ENCODE assay signal across 23 cellular contexts in the genomic region with DNA sequence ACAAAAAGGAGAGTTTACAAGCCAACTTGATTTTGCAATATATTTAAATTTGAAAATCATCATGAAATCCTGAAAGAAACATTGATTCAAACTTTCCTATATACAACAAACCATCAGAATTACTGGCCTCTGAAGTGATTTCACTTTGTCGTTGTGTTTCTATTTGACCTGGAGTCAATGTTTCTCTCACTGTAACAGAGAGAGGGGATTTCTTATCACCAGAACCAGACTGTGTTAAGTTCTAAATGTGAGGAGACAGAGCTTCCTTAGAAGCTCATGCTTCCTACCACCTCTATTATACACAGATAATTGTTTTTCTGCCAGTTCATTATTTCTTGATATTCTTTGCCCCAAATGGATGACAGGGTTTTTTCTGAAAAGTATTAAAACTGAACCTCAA.
"Had no signal": no experiment of that assay in that cellular context is flagged by ENCODE, and none has a peak within 500 bp of the region (broad histone marks: within the 10 kb centered on the region; RNA-seq: fewer than 3 reads in every experiment).

No MANE protein-coding gene starts in this region.

- H3K27ac Mint-ChIP-seq: activated naive CD8-positive, alpha-beta T cell treated with anti-CD3 and anti-CD28 coated beads for 36 hours; memory B cell; nephron progenitor cell; stimulated activated memory B cell treated with anti-CD40 and anti-IgM and Interleukin-4, amounts not matched to agents 10 μg/mL and 1 μg/mL and 100 μg/mL, for 72 hours had no signal

- H3K4me3 ChIP-seq: breast epithelium, esophagus squamous epithelium, gastroesophageal sphincter, heart left ventricle, smooth muscle cell, uterus had no signal

- H3K4me1 Mint-ChIP-seq: activated naive CD8-positive, alpha-beta T cell treated with anti-CD3 and anti-CD28 coated beads for 36 hours; central memory CD8-positive, alpha-beta T cell; memory B cell; stimulated activated memory B cell treated with anti-CD40 and anti-IgM and Interleukin-4, amounts not matched to agents 10 μg/mL and 1 μg/mL and 100 μg/mL, for 72 hours had no signal

- H3K9me3 Mint-ChIP-seq: activated naive CD8-positive, alpha-beta T cell treated with anti-CD3 and anti-CD28 coated beads for 36 hours; central memory CD8-positive, alpha-beta T cell; memory B cell; nephron progenitor cell; stimulated activated memory B cell treated with anti-CD40 and anti-IgM and Interleukin-4, amounts not matched to agents 10 μg/mL and 1 μg/mL and 100 μg/mL, for 72 hours had no signal

- DNase-seq: activated CD4-positive, alpha-beta T cell treated with anti-CD3 and anti-CD28 coated beads for 4 hours; activated CD4-positive, alpha-beta T cell treated with anti-CD3 and anti-CD28 coated beads, Interleukin-2, amount 50 U/mL, for 48 hours; activated CD4-positive, CD25-positive, alpha-beta regulatory T cell; activated naive CD4-positive, alpha-beta T cell treated with Interleukin-2 at 50 U/mL for 16 hours; activated naive CD8-positive, alpha-beta T cell treated with anti-CD3 and anti-CD28 coated beads for 36 hours; activated T-cell treated with anti-CD3 and anti-CD28 coated beads, Interleukin-2, amount 50 U/mL, for 48 hours; effector memory CD4-positive, alpha-beta T cell; esophagus squamous epithelium; heart left ventricle; left colon; nephron progenitor cell; nucleus accumbens; posterior cingulate gyrus; stimulated activated CD4-positive, alpha-beta T cell treated with anti-CD3 and anti-CD28 coated beads, Interleukin-15, amount 100 ng/mL, for 24 hours; trophoblast cell; uterus had no signal

- H3K4me1 ChIP-seq: breast epithelium, esophagus squamous epithelium, gastroesophageal sphincter, uterus had no signal

- H3K27ac ChIP-seq: breast epithelium, esophagus squamous epithelium, gastroesophageal sphincter, heart left ventricle, uterus had no signal

- H3K27me3 ChIP-seq: breast epithelium, esophagus squamous epithelium, gastroesophageal sphincter, heart left ventricle, uterus had no signal

- H3K27me3 Mint-ChIP-seq: activated naive CD8-positive, alpha-beta T cell treated with anti-CD3 and anti-CD28 coated beads for 36 hours; central memory CD8-positive, alpha-beta T cell; memory B cell; stimulated activated memory B cell treated with anti-CD40 and anti-IgM and Interleukin-4, amounts not matched to agents 10 μg/mL and 1 μg/mL and 100 μg/mL, for 72 hours had no signal

- ATAC-seq: gastroesophageal sphincter, heart left ventricle, left colon, sciatic nerve had no signal

- H3K4me3 Mint-ChIP-seq: activated naive CD8-positive, alpha-beta T cell treated with anti-CD3 and anti-CD28 coated beads for 36 hours; central memory CD8-positive, alpha-beta T cell; memory B cell; nephron progenitor cell; stimulated activated memory B cell treated with anti-CD40 and anti-IgM and Interleukin-4, amounts not matched to agents 10 μg/mL and 1 μg/mL and 100 μg/mL, for 72 hours had no signal

- H3K36me3 ChIP-seq: breast epithelium, esophagus squamous epithelium, gastroesophageal sphincter, heart left ventricle, uterus had no signal

- H3K9me3 ChIP-seq: breast epithelium, esophagus squamous epithelium, gastroesophageal sphincter, heart left ventricle, uterus had no signal

- H3K36me3 Mint-ChIP-seq: activated naive CD8-positive, alpha-beta T cell treated with anti-CD3 and anti-CD28 coated beads for 36 hours; memory B cell; stimulated activated memory B cell treated with anti-CD40 and anti-IgM and Interleukin-4, amounts not matched to agents 10 μg/mL and 1 μg/mL and 100 μg/mL, for 72 hours had no signal

- H3K4me2 ChIP-seq: smooth muscle cell had no signal
